ENCODE assay signal across 8 cellular contexts in genomic region chr15:96330064-96330449, GRCh38. TPM values are rescaled to one million over a fixed set of nuclear protein-coding genes. Genes with fewer than 3 reads are reported as not detected.
DNase-seq lines count a peak whose midpoint lies in the region; ATAC-seq and TF ChIP-seq lines count a peak whose summit lies in the region.

No MANE protein-coding gene starts in this region.

- CTCF ChIA-PET in activated CD4-positive, alpha-beta T cell treated with anti-CD3 and anti-CD28 coated beads for 36 hours (lab: Charles Lee): interaction anchor here (1.2 kb wide), 1 partner anchor 27 kb away, joined by 3 read pairs; no protein-coding TSS in a partner anchor

- intact Hi-C loops in activated CD4-positive, alpha-beta T cell treated with anti-CD3 and anti-CD28 coated beads for 36 hours (cut with DNase I, micrococcal nuclease): loop anchor here in 1 of 2 experiments (1.0 to 10.0 kb wide), 2 partner anchors 26 to 1745 kb away; no protein-coding TSS in a partner anchor
- intact Hi-C loops in natural killer cell (cut with micrococcal nuclease): loop anchor here (2.0 kb wide), 1 partner anchor 27 kb away; no protein-coding TSS in a partner anchor

- peaks cover 72% of the 10 kb centered on the region for H3K27me3 Mint-ChIP-seq in activated CD4-positive, alpha-beta T cell treated with anti-CD3 and anti-CD28 coated beads for 36 hours
- peaks cover 67 to 79% of the 10 kb centered on the region in 2 donors for H3K27me3 Mint-ChIP-seq in natural killer cell (ENCODE audit: low read depth in 2 of 2)

- TF ChIP-seq CTCF in epithelial cell of proximal tubule (conservative IDR thresholded peaks at IDR 0.05; ENCODE audit: low read depth, low read length) (no peak), natural killer cell (IDR thresholded peaks at IDR 0.05) (no peak)

- POLR2A ChIA-PET in activated CD4-positive, alpha-beta T cell treated with anti-CD3 and anti-CD28 coated beads for 36 hours (lab: Charles Lee): no interaction called here

- peak; percentile 50 for ATAC-seq in activated CD4-positive, alpha-beta T cell treated with anti-CD3 and anti-CD28 coated beads for 36 hours
- ATAC-seq in HG03064 (IDR thresholded peaks at IDR 0.05; ENCODE audit: low read depth, unreplicated experiment) (peak; percentile 18), SK-N-SH treated with all-trans-retinoic acid at 6 μM for 48 hours (peak; percentile 15; the same call in 2 of the 3 replicates), natural killer cell (peak; percentile 28 to 42 (median 37))

- no peak overlapping the region for H3K27ac Mint-ChIP-seq in activated CD4-positive, alpha-beta T cell treated with anti-CD3 and anti-CD28 coated beads for 36 hours
- H3K27ac Mint-ChIP-seq in natural killer cell: peak overlapping the region in 1 of 2 donors; percentile 73

- DNase-seq in activated CD4-positive, alpha-beta T cell treated with anti-CD3 and anti-CD28 coated beads for 36 hours: peak; percentile 50
- no peak for DNase-seq in activated CD4-positive, alpha-beta T cell treated with anti-CD3 and anti-CD28 coated beads, Interleukin-2, amount 50 U/mL, for 1 hour
- DNase-seq in epithelial cell of proximal tubule (ENCODE audit: low read depth): no peak
- peak; percentile 22 for DNase-seq in natural killer cell
- DNase-seq in effector CD8-positive, alpha-beta T cell (lab: John Stamatoyannopoulos, UW): no peak
- no peak for DNase-seq in stimulated activated CD4-positive, alpha-beta T cell treated with anti-CD3 and anti-CD28 coated beads, Interleukin-2, amount 100 ng/mL, for 24 hours

- peak overlapping the region; percentile 41 for H3K4me3 Mint-ChIP-seq in activated CD4-positive, alpha-beta T cell treated with anti-CD3 and anti-CD28 coated beads for 36 hours
- peak overlapping the region; percentile 85 for H3K4me3 Mint-ChIP-seq in natural killer cell

- peak overlapping the region; percentile 94 for H3K4me3 ChIP-seq in epithelial cell of proximal tubule (ENCODE audit: low read depth, low read length)

- no peaks in the 10 kb centered on the region for H3K9me3 Mint-ChIP-seq in activated CD4-positive, alpha-beta T cell treated with anti-CD3 and anti-CD28 coated beads for 36 hours (ENCODE audit: low read depth)
- H3K9me3 Mint-ChIP-seq in natural killer cell: peaks cover 0 to 2% of the 10 kb centered on the region in 2 donors

- peaks cover 7% of the 10 kb centered on the region for H3K36me3 Mint-ChIP-seq in activated CD4-positive, alpha-beta T cell treated with anti-CD3 and anti-CD28 coated beads for 36 hours (ENCODE audit: low read depth)
- peaks cover 34% of the 10 kb centered on the region for H3K36me3 Mint-ChIP-seq in natural killer cell

- peaks cover 25% of the 10 kb centered on the region for H3K4me1 Mint-ChIP-seq in activated CD4-positive, alpha-beta T cell treated with anti-CD3 and anti-CD28 coated beads for 36 hours
- peaks cover 28 to 39% of the 10 kb centered on the region in 2 donors for H3K4me1 Mint-ChIP-seq in natural killer cell

TF ChIP-seq in SK-N-SH treated with all-trans-retinoic acid at 6 μM for 48 hours, 23 proteins besides CTCF, POLR2A, EP300 and RAD21:
- TF ChIP-seq ZC3H10 (CRISPR knock-in tag; IDR thresholded peaks at IDR 0.05): no peak

RNA-seq across cellular contexts. Expression of gene NR2F2, which starts 0.4 kb away (rescaled TPM):
- total RNA-seq in activated CD4-positive, alpha-beta T cell treated with anti-CD3 and anti-CD28 coated beads for 36 hours: not detected
- total RNA-seq in epithelial cell of proximal tubule: 17.6 and 17.7 TPM in 2 replicates
- total RNA-seq in natural killer cell: not detected

Comparison
In these comparisons a context has a peak if more than half of its experiments do, and no peak if none do; other contexts are left out.
1. DNase-seq: peak in activated CD4-positive, alpha-beta T cell treated with anti-CD3 and anti-CD28 coated beads for 36 hours (single experiment) and natural killer cell (single experiment); none in activated CD4-positive, alpha-beta T cell treated with anti-CD3 and anti-CD28 coated beads, Interleukin-2, amount 50 U/mL, for 1 hour (single experiment), epithelial cell of proximal tubule (single experiment), effector CD8-positive, alpha-beta T cell (single experiment) and stimulated activated CD4-positive, alpha-beta T cell treated with anti-CD3 and anti-CD28 coated beads, Interleukin-2, amount 100 ng/mL, for 24 hours (0 of 2).
2. RNA of gene NR2F2, which starts 0.4 kb away (total RNA-seq): 17.6 to 17.7 TPM in epithelial cell of proximal tubule; not detected in activated CD4-positive, alpha-beta T cell treated with anti-CD3 and anti-CD28 coated beads for 36 hours and not detected in natural killer cell; every median in the first group is over 10 times any median in the second.
3. Peak in every context shown above with its lines, with median percentiles within 50 percentile points of each other: ATAC-seq.